In the genomic region with DNA sequence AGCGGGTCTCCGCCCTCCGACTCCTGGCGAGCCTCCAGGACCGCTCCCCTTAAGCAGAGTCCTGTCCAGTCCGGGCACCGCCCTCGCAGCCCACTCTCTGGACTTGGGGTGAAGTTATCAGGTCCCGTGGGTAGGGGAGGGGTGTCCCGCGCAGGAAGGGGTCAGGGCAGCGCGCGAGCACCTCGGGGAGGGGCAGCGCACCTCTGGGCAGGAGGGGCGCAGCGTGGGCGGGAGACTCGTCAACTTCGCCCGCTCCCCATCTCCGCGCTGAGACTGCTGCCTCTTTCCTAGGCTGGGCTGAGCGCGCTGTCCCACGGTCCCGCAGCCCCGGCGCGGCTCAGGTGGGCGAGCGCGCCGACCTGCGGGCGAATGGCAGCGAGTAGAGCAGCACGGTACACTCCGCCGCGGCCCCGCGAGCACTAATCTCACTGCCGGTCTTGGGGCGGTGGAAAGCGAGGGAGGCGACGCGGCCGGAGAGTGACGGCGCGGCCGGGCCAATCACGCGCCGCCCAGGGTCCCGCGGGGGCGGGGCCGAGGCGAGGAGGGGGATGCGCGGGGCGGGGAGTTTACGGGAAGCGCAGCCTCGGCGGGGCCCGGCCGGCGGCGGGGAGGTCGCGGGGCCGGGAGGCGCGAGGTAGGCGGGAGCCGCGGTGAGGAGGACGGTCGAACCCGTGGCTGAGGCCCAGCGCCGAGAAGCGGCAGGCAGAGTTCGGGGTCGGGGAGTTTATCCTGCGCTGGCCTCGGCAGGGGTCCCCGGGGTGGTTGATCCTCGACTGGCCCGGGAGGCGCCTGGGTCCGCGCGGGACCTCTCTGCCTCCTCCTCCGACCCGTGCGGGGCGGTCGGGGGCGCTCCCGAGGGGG, we compare ENCODE assay signal across 1 cellular context.
TF ChIP-seq lines count a peak whose summit lies in the region.

MAN1A1 (minus strand) TSS at position 421 of the 861 bp plus-strand sequence. CDS start 696 bp downstream, outside the sequence.

TF ChIP-seq in HepG2, 621 proteins besides CTCF, POLR2A, EP300 and RAD21 (continued from another document and continues in another):
- TF ChIP-seq, protein P1, sequence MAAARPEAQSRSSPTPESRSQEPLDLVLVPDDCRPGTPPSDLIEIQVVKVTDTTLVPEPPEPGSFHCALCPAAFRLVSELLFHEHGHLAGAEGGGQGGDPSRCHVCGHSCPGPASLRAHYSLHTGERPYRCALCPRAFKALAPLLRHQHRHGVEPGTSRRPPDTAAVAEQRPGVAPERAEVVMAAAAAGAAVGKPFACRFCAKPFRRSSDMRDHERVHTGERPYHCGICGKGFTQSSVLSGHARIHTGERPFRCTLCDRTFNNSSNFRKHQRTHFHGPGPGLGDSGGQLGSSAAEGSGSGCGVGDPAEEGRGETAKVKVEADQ (CRISPR knock-in tag; IDR thresholded peaks at IDR 0.05; ENCODE audit: borderline replicate concordance), result peak; percentile 88
- TF ChIP-seq KMT2A (CRISPR knock-in tag; IDR thresholded peaks at IDR 0.05) (peak; percentile 94), NONO (IDR thresholded peaks at IDR 0.05) (no peak), NONO (CRISPR knock-in tag; conservative IDR thresholded peaks at IDR 0.05) (peak; percentile 99), ZNF619 (CRISPR knock-in tag; IDR thresholded peaks at IDR 0.05) (peak; percentile 93), HOMEZ (CRISPR knock-in tag; IDR thresholded peaks at IDR 0.05; ENCODE audit: low read depth) (no peak), SMARCE1 (IDR thresholded peaks at IDR 0.05; ENCODE audit: borderline replicate concordance) (no peak), KLF15 (CRISPR knock-in tag; IDR thresholded peaks at IDR 0.05; ENCODE audit: borderline replicate concordance) (peak; percentile 62; the same call in 1 of the 2 replicates), ZFX (CRISPR knock-in tag; IDR thresholded peaks at IDR 0.05; ENCODE audit: low read depth) (peak; percentile 83), GABPB1 (CRISPR knock-in tag; IDR thresholded peaks at IDR 0.05) (peak; percentile 86), IKZF1 (IDR thresholded peaks at IDR 0.05) (no peak), ZFP36L1 (CRISPR knock-in tag; IDR thresholded peaks at IDR 0.05) (no peak), ZBTB3 (CRISPR knock-in tag; IDR thresholded peaks at IDR 0.05; ENCODE audit: borderline replicate concordance, low read depth) (no peak), SOX5 (CRISPR knock-in tag; IDR thresholded peaks at IDR 0.05; ENCODE audit: borderline replicate concordance) (peak; percentile 33; the same call in 1 of the 2 replicates), HOXA7 (CRISPR knock-in tag; IDR thresholded peaks at IDR 0.05) (peak; percentile 88; the same call in 1 of the 2 replicates), TOPORS (CRISPR knock-in tag; IDR thresholded peaks at IDR 0.05) (peak; percentile 96), ONECUT2 (CRISPR knock-in tag; IDR thresholded peaks at IDR 0.05) (no peak), HNF1A (IDR thresholded peaks at IDR 0.05; ENCODE audit: low read depth) (no peak), HNF1A (CRISPR knock-in tag; IDR thresholded peaks at IDR 0.05; ENCODE audit: borderline replicate concordance) (peak; percentile 77; the same call in 1 of the 2 replicates), ZNF816 (CRISPR knock-in tag; IDR thresholded peaks at IDR 0.05; ENCODE audit: borderline replicate concordance) (peak; percentile 85), TCF7L2 (IDR thresholded peaks at IDR 0.05; ENCODE audit: low read depth, low read length) (no peak)
- TF ChIP-seq, protein P2, sequence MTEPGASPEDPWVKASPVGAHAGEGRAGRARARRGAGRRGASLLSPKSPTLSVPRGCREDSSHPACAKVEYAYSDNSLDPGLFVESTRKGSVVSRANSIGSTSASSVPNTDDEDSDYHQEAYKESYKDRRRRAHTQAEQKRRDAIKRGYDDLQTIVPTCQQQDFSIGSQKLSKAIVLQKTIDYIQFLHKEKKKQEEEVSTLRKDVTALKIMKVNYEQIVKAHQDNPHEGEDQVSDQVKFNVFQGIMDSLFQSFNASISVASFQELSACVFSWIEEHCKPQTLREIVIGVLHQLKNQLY (CRISPR knock-in tag; IDR thresholded peaks at IDR 0.05), result peak; percentile 67; the same call in 1 of the 2 replicates
- TF ChIP-seq, protein P3, sequence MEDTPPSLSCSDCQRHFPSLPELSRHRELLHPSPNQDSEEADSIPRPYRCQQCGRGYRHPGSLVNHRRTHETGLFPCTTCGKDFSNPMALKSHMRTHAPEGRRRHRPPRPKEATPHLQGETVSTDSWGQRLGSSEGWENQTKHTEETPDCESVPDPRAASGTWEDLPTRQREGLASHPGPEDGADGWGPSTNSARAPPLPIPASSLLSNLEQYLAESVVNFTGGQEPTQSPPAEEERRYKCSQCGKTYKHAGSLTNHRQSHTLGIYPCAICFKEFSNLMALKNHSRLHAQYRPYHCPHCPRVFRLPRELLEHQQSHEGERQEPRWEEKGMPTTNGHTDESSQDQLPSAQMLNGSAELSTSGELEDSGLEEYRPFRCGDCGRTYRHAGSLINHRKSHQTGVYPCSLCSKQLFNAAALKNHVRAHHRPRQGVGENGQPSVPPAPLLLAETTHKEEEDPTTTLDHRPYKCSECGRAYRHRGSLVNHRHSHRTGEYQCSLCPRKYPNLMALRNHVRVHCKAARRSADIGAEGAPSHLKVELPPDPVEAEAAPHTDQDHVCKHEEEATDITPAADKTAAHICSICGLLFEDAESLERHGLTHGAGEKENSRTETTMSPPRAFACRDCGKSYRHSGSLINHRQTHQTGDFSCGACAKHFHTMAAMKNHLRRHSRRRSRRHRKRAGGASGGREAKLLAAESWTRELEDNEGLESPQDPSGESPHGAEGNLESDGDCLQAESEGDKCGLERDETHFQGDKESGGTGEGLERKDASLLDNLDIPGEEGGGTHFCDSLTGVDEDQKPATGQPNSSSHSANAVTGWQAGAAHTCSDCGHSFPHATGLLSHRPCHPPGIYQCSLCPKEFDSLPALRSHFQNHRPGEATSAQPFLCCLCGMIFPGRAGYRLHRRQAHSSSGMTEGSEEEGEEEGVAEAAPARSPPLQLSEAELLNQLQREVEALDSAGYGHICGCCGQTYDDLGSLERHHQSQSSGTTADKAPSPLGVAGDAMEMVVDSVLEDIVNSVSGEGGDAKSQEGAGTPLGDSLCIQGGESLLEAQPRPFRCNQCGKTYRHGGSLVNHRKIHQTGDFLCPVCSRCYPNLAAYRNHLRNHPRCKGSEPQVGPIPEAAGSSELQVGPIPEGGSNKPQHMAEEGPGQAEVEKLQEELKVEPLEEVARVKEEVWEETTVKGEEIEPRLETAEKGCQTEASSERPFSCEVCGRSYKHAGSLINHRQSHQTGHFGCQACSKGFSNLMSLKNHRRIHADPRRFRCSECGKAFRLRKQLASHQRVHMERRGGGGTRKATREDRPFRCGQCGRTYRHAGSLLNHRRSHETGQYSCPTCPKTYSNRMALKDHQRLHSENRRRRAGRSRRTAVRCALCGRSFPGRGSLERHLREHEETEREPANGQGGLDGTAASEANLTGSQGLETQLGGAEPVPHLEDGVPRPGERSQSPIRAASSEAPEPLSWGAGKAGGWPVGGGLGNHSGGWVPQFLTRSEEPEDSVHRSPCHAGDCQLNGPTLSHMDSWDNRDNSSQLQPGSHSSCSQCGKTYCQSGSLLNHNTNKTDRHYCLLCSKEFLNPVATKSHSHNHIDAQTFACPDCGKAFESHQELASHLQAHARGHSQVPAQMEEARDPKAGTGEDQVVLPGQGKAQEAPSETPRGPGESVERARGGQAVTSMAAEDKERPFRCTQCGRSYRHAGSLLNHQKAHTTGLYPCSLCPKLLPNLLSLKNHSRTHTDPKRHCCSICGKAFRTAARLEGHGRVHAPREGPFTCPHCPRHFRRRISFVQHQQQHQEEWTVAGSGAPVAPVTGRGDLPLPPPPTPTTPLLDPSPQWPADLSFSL (CRISPR knock-in tag; IDR thresholded peaks at IDR 0.05), result no peak
- TF ChIP-seq, protein P4, sequence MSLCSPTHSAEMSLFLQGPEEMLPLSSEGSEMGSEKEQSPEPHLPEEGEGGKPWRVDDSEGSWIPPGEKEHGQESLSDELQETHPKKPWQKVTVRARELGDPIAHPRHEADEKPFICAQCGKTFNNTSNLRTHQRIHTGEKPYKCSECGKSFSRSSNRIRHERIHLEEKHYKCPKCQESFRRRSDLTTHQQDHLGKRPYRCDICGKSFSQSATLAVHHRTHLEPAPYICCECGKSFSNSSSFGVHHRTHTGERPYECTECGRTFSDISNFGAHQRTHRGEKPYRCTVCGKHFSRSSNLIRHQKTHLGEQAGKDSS (CRISPR knock-in tag; IDR thresholded peaks at IDR 0.05; ENCODE audit: borderline replicate concordance, low read depth), result peak; percentile 92; the same call in 1 of the 2 replicates
- TF ChIP-seq, protein P5, sequence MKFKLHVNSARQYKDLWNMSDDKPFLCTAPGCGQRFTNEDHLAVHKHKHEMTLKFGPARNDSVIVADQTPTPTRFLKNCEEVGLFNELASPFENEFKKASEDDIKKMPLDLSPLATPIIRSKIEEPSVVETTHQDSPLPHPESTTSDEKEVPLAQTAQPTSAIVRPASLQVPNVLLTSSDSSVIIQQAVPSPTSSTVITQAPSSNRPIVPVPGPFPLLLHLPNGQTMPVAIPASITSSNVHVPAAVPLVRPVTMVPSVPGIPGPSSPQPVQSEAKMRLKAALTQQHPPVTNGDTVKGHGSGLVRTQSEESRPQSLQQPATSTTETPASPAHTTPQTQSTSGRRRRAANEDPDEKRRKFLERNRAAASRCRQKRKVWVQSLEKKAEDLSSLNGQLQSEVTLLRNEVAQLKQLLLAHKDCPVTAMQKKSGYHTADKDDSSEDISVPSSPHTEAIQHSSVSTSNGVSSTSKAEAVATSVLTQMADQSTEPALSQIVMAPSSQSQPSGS (CRISPR knock-in tag; IDR thresholded peaks at IDR 0.05), result peak; percentile 48; the same call in 1 of the 2 replicates
- TF ChIP-seq, protein P6, sequence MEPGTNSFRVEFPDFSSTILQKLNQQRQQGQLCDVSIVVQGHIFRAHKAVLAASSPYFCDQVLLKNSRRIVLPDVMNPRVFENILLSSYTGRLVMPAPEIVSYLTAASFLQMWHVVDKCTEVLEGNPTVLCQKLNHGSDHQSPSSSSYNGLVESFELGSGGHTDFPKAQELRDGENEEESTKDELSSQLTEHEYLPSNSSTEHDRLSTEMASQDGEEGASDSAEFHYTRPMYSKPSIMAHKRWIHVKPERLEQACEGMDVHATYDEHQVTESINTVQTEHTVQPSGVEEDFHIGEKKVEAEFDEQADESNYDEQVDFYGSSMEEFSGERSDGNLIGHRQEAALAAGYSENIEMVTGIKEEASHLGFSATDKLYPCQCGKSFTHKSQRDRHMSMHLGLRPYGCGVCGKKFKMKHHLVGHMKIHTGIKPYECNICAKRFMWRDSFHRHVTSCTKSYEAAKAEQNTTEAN (CRISPR knock-in tag; conservative IDR thresholded peaks at IDR 0.05), result no peak
- TF ChIP-seq, protein P7, sequence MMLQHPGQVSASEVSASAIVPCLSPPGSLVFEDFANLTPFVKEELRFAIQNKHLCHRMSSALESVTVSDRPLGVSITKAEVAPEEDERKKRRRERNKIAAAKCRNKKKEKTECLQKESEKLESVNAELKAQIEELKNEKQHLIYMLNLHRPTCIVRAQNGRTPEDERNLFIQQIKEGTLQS (CRISPR knock-in tag; IDR thresholded peaks at IDR 0.05), result peak; percentile 77
- TF ChIP-seq, protein P8, sequence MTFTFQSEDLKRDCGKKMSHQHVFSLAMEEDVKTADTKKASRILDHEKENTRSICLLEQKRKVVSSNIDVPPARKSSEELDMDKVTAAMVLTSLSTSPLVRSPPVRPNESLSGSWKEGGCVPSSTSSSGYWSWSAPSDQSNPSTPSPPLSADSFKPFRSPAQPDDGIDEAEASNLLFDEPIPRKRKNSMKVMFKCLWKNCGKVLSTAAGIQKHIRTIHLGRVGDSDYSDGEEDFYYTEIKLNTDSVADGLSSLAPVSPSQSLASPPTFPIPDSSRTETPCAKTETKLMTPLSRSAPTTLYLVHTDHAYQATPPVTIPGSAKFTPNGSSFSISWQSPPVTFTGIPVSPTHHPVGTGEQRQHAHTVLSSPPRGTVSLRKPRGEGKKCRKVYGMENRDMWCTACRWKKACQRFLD (CRISPR knock-in tag; IDR thresholded peaks at IDR 0.05; ENCODE audit: borderline replicate concordance), result no peak
- TF ChIP-seq, protein P9, sequence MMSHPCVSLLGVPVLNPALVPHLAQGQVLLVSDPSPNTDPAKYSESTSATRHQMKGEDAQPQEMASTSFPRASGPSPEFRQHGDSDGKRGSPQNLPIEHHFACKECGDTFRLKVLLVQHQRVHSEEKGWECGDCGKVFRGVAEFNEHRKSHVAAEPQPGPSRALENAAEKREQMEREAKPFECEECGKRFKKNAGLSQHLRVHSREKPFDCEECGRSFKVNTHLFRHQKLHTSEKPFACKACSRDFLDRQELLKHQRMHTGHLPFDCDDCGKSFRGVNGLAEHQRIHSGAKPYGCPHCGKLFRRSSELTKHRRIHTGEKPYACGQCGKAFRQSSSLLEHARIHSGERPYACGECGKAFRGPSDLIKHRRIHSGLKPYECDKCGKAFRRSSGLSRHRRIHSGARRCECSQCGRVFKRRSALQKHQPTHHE (CRISPR knock-in tag; IDR thresholded peaks at IDR 0.05; ENCODE audit: borderline replicate concordance), result no peak
